ENCODE assay signal across 16 cellular contexts in genomic region chrX:11579856-11580595, GRCh38.
DNase-seq lines count a peak whose midpoint lies in the region; ATAC-seq, FAIRE-seq and TF ChIP-seq lines count a peak whose summit lies in the region.
"Had no signal": no experiment of that assay in that cellular context is flagged by ENCODE, and none has a peak within 500 bp of the region (broad histone marks: within the 10 kb centered on the region; RNA-seq: fewer than 3 reads in every experiment).

No MANE protein-coding gene starts in this region.

- H3K18ac ChIP-seq in mesenchymal stem cell (ENCODE audit: low read depth in 1 of 2, low read length in 2 of 2) = no peak overlapping the region

- H2BK5ac ChIP-seq in mesenchymal stem cell (ENCODE audit: low read depth, low read length, poor library complexity, severe bottlenecking) = no peak overlapping the region

- H2BK15ac ChIP-seq in mesenchymal stem cell (ENCODE audit: low read depth, poor library complexity, severe bottlenecking) = no peak overlapping the region

- no peak overlapping the region for H2AFZ ChIP-seq in mesenchymal stem cell (ENCODE audit: low read depth, low read length)

- DNase-seq in GM19239 (ENCODE audit: insufficient read length, low spot score) (no peak), NCI-H524 treated with DMSO at 0.1 percent for 48 hours (lab: John Stamatoyannopoulos, UW) (peak; percentile 71), mesenchymal stem cell (peak; percentile 11), coronary artery (ENCODE audit: low spot score) (no peak), NCI-H510A (lab: John Stamatoyannopoulos, UW) (no peak)
- DNase-seq: activated gamma-delta T cell treated with Interleukin-2 at 50 U/mL for 16 hours; CD4-positive, alpha-beta T cell; NCI-H187; SHP77 had no signal

- no peak overlapping the region for H2BK12ac ChIP-seq in mesenchymal stem cell (ENCODE audit: low read length in 2 of 2)

- no peaks in the 10 kb centered on the region for H3K27me3 ChIP-seq in mesenchymal stem cell (ENCODE audit: control insufficient read depth in 1 of 2, insufficient read depth in 1 of 2, low read length in 2 of 2)
- H3K27me3 ChIP-seq: ascending aorta, right atrium auricular region, suprapubic skin had no signal

- peak overlapping the region; percentile 43; the same call in 1 of the 2 replicates for H3K4me3 ChIP-seq in GM08714 (ENCODE audit: low read length)
- H3K4me3 ChIP-seq in mesenchymal stem cell (ENCODE audit: insufficient read depth in 1 of 2, low read depth in 1 of 2, low read length in 2 of 2) = no peak overlapping the region
- H3K4me3 ChIP-seq in coronary artery = no peak overlapping the region
- H3K4me3 ChIP-seq: right atrium auricular region, suprapubic skin had no signal

- H3K4ac ChIP-seq in mesenchymal stem cell (ENCODE audit: low read depth in 1 of 2, low read length in 2 of 2) = no peak overlapping the region

- H3K4me2 ChIP-seq in mesenchymal stem cell (ENCODE audit: low read length, poor library complexity, severe bottlenecking) = no peak overlapping the region
- H3K4me2 ChIP-seq: KMS-11 had no signal

- H2AK5ac ChIP-seq in mesenchymal stem cell (ENCODE audit: low read length, severe bottlenecking) = no peak overlapping the region

- H3K9me3 ChIP-seq in mesenchymal stem cell (ENCODE audit: control insufficient read depth, low read length) = no peaks in the 10 kb centered on the region
- H3K9me3 ChIP-seq: ascending aorta, right atrium auricular region, suprapubic skin had no signal

- H3K27ac ChIP-seq in mesenchymal stem cell (ENCODE audit: low read length, poor library complexity, severe bottlenecking) (peak overlapping the region; percentile 53), coronary artery (no peak overlapping the region)
- H3K27ac ChIP-seq: epithelial cell of prostate, KMS-11, right atrium auricular region, suprapubic skin had no signal

- peak overlapping the region; percentile 22 for H3K9ac ChIP-seq in mesenchymal stem cell (ENCODE audit: low read length)
- H3K9ac ChIP-seq: KMS-11 had no signal

- H2BK120ac ChIP-seq in mesenchymal stem cell (ENCODE audit: low read depth, low read length) = no peak overlapping the region

- WGBS in mesenchymal stem cell = no CpG with 5 or more reads among the region's 5 CpGs

- H3K79me1 ChIP-seq in mesenchymal stem cell (replicated peaks; ENCODE audit: low read length, poor library complexity, severe bottlenecking) = peaks cover 2% of the 10 kb centered on the region

- no peak for ATAC-seq in GM19455 (IDR thresholded peaks at IDR 0.05; ENCODE audit: unreplicated experiment)

- H4K91ac ChIP-seq in mesenchymal stem cell (ENCODE audit: low read length) = no peak overlapping the region

- H3K14ac ChIP-seq in mesenchymal stem cell (ENCODE audit: low read length in 2 of 2) = no peak overlapping the region

- no peak overlapping the region for H4K8ac ChIP-seq in mesenchymal stem cell (ENCODE audit: low read length)

- H3K4me1 ChIP-seq in mesenchymal stem cell (ENCODE audit: control insufficient read depth, insufficient read depth, low read depth, low read length) = no peaks in the 10 kb centered on the region
- H3K4me1 ChIP-seq: ascending aorta, right atrium auricular region, suprapubic skin had no signal

- no peaks in the 10 kb centered on the region for H3K36me3 ChIP-seq in mesenchymal stem cell (ENCODE audit: control insufficient read depth in 1 of 2, insufficient read depth in 2 of 2, low read depth in 1 of 2, low read length in 2 of 2)
- H3K36me3 ChIP-seq: ascending aorta, right atrium auricular region, suprapubic skin had no signal

- H3K23ac ChIP-seq in mesenchymal stem cell (ENCODE audit: low read length in 2 of 2) = no peak overlapping the region

- no peak for TF ChIP-seq CTCF in coronary artery (IDR thresholded peaks at IDR 0.05)

- peak; percentile 74 for FAIRE-seq in GM19239 (lab: Jason Lieb, UNC)

Comparison
In these comparisons a context has a peak if more than half of its experiments do, and no peak if none do; other contexts are left out.
1. DNase-seq: peak in NCI-H524 treated with DMSO at 0.1 percent for 48 hours (single experiment) and mesenchymal stem cell (single experiment); none in GM19239 (single experiment), coronary artery (single experiment) and NCI-H510A (single experiment).